ENCODE assay signal across 16 cellular contexts in the genomic region with DNA sequence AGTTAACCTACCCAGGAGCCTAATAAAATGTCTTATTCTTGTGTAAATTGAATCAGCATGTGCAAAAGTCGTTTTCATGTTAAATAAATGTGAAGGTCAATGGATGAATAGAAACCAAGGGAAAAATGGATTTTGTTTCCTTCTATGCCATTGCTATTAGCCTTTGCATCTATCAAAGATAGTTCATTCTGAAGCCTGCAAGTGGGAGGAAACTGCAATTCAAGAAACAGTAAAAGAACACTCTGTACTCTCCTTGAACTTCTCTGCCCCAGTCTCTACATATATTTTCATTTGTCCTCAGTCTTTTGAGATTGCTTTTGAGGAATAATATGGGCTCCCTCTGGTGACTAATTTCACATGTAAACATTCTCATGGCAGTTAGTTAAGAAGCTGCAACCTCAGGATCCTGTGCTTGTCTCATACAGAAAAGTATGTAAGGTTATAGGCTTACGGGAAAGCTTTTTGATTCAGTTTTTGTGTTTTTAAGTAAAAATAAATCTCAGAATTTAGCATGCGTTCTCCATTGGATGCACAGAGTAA.
DNase-seq lines count a peak whose midpoint lies in the region; ATAC-seq, FAIRE-seq and TF ChIP-seq lines count a peak whose summit lies in the region.
"Had no signal": no experiment of that assay in that cellular context is flagged by ENCODE, and none has a peak within 500 bp of the region (broad histone marks: within the 10 kb centered on the region; RNA-seq: fewer than 3 reads in every experiment).

No MANE protein-coding gene starts in this region.

- no peak overlapping the region for H2BK5ac ChIP-seq in H1 (ENCODE audit: low read depth, low read length)

- no peak overlapping the region for H4K5ac ChIP-seq in H1 (ENCODE audit: insufficient read length, low read depth, low read length)

- H3K27ac ChIP-seq in H1 (ENCODE audit: low read depth, low read length): no peak overlapping the region

- no peak overlapping the region for H3K56ac ChIP-seq in H1 (replicated peaks; ENCODE audit: insufficient read length, low read depth, low read length)

- no peak overlapping the region for H3K18ac ChIP-seq in H1 (ENCODE audit: extremely low read depth, low read length)

- TF ChIP-seq RAD21 in H1 (IDR thresholded peaks at IDR 0.05 in 1 of 2, conservative IDR thresholded peaks at IDR 0.05 in 1 of 2; ENCODE audit: low read depth in 2 of 2, low read length in 2 of 2): peak; percentile 33; a peak in 3 of 4 replicates

- no peak overlapping the region for H4K91ac ChIP-seq in H1 (replicated peaks; ENCODE audit: insufficient read length, low read length)

- WGBS in H1 (ENCODE audit: extremely low coverage in 1 of 2, insufficient coverage in 1 of 2, insufficient read length in 1 of 2, insufficient replicate concordance in 2 of 2, low coverage in 1 of 2, low lambda C conversion rate in 2 of 2, missing lambda C conversion rate in 1 of 2), 2 experiments: 62% methylated on average over 3 of the region's 3 CpGs; no CpG with 5 or more reads in 1 of the 2 experiments

- POLR2A ChIA-PET in H1 (lab: Charles Lee; ENCODE audit: partially characterized antibody): no interaction called here
- POLR2A ChIA-PET in activated CD8-positive, alpha-beta T cell treated with anti-CD3 and anti-CD28 coated beads, Interleukin-2, amount 10 ng/mL, durations not matched to agents 7 days and 5 days (lab: Charles Lee): no interaction called here

- H3K79me1 ChIP-seq in H1 (ENCODE audit: low read depth, low read length): no peaks in the 10 kb centered on the region

- H3K4me1 Mint-ChIP-seq in activated CD8-positive, alpha-beta T cell treated with anti-CD3 and anti-CD28 coated beads, Interleukin-2, amount 10 ng/mL, durations not matched to agents 7 days and 5 days (ENCODE audit: low read depth): no peaks in the 10 kb centered on the region

- H3K27me3 ChIP-seq in H1 (replicated peaks in 1 of 4; ENCODE audit: control insufficient read depth in 3 of 4, extremely low read depth in 1 of 4, insufficient read depth in 3 of 4, low read length in 3 of 4): no peaks in the 10 kb centered on the region

- H2BK15ac ChIP-seq in H1 (ENCODE audit: low read length): no peak overlapping the region

- H3K23me2 ChIP-seq in H1 (ENCODE audit: low read depth, low read length): no peaks in the 10 kb centered on the region

- H3K36me3 Mint-ChIP-seq in activated CD8-positive, alpha-beta T cell treated with anti-CD3 and anti-CD28 coated beads, Interleukin-2, amount 10 ng/mL, durations not matched to agents 7 days and 5 days (ENCODE audit: low read depth): no peaks in the 10 kb centered on the region
- H3K36me3 Mint-ChIP-seq: activated CD4-positive, alpha-beta memory T cell treated with anti-CD3 and anti-CD28 coated beads for 36 hours had no signal

- CTCF ChIA-PET in H1 (lab: Charles Lee; ENCODE audit: partially characterized antibody): interaction anchor here (1.6 kb wide), 1 partner anchor 11 kb away, joined by 4 read pairs; no protein-coding TSS in a partner anchor
- CTCF ChIA-PET in activated CD8-positive, alpha-beta T cell treated with anti-CD3 and anti-CD28 coated beads, Interleukin-2, amount 10 ng/mL, durations not matched to agents 7 days and 5 days (lab: Charles Lee): no interaction called here

- no peaks in the 10 kb centered on the region for H3K27me3 Mint-ChIP-seq in activated CD8-positive, alpha-beta T cell treated with anti-CD3 and anti-CD28 coated beads, Interleukin-2, amount 10 ng/mL, durations not matched to agents 7 days and 5 days (ENCODE audit: low read depth)
- H3K27me3 Mint-ChIP-seq: activated CD4-positive, alpha-beta memory T cell treated with anti-CD3 and anti-CD28 coated beads for 36 hours; CD4-positive, alpha-beta T cell had no signal

- no peak overlapping the region for H3K14ac ChIP-seq in H1 (ENCODE audit: insufficient read length)

- TF ChIP-seq POLR2A in H1 (IDR thresholded peaks at IDR 0.05; ENCODE audit: control extremely low read depth in 1 of 2, low read depth in 2 of 2, low read length in 2 of 2): no peak

- H3K9ac ChIP-seq in H1 (replicated peaks in 1 of 4; ENCODE audit: extremely low read depth in 1 of 4, low read depth in 3 of 4, low read length in 3 of 4): no peak overlapping the region

- no peak overlapping the region for H3K4me3 Mint-ChIP-seq in activated CD8-positive, alpha-beta T cell treated with anti-CD3 and anti-CD28 coated beads, Interleukin-2, amount 10 ng/mL, durations not matched to agents 7 days and 5 days
- H3K4me3 Mint-ChIP-seq: activated CD4-positive, alpha-beta memory T cell treated with anti-CD3 and anti-CD28 coated beads for 36 hours; CD4-positive, alpha-beta T cell had no signal

- H4K8ac ChIP-seq in H1 (ENCODE audit: extremely low read depth, insufficient read depth, low read length): no peak overlapping the region

- no peak overlapping the region for H2BK120ac ChIP-seq in H1 (replicated peaks; ENCODE audit: low read depth, low read length)

- H3K9me3 ChIP-seq in H1 (ENCODE audit: insufficient read depth in 2 of 2, low read depth in 1 of 2, low read length in 1 of 2): no peaks in the 10 kb centered on the region

- no peak overlapping the region for H3K23ac ChIP-seq in H1 (ENCODE audit: insufficient read length)

- FAIRE-seq in H1 (lab: Jason Lieb, UNC): no peak

- no peak overlapping the region for H3K4me2 ChIP-seq in H1 (ENCODE audit: insufficient read depth in 1 of 2, low read depth in 2 of 2, low read length in 2 of 2)

- no peak for TF ChIP-seq EP300 in H1 (IDR thresholded peaks at IDR 0.05; ENCODE audit: borderline replicate concordance in 1 of 2, low read depth in 2 of 2, low read length in 2 of 2)

- H2BK12ac ChIP-seq in H1 (ENCODE audit: low read depth, low read length): no peak overlapping the region

- no peak overlapping the region for H3K4ac ChIP-seq in H1 (replicated peaks; ENCODE audit: insufficient read length, low read depth, low read length)

- H2AK5ac ChIP-seq in H1 (ENCODE audit: low read depth, low read length): no peak overlapping the region

- DNase-seq in NCI-H1417 (lab: John Stamatoyannopoulos, UW): peak in 2 of 3 experiments; percentile 7 to 50
- no peak for DNase-seq in NCI-H1417 treated with DMSO at 0.1 percent for 48 hours (lab: John Stamatoyannopoulos, UW)
- peak; percentile 36 for DNase-seq in NCI-H748 (lab: John Stamatoyannopoulos, UW; ENCODE audit: unreplicated experiment)
- DNase-seq in H1 (ENCODE audit: low read depth in 1 of 2, low spot score in 2 of 2): no peak
- DNase-seq in pons (ENCODE audit: low spot score): peak; percentile 13
- no peak for DNase-seq in activated CD8-positive, alpha-beta T cell treated with anti-CD3 and anti-CD28 coated beads, Interleukin-2, amount 10 ng/mL, durations not matched to agents 7 days and 5 days
- DNase-seq in globus pallidus (ENCODE audit: low spot score): no peak
- DNase-seq: 8988T; activated CD4-positive, alpha-beta memory T cell treated with anti-CD3 and anti-CD28 coated beads for 36 hours; anterior cingulate cortex; CD4-positive, alpha-beta T cell; cortex of kidney; NCI-H1436 treated with DMSO at 0.1 percent for 48 hours; SHP77; stimulated activated naive CD8-positive, alpha-beta T cell treated with anti-CD3 and anti-CD28 coated beads, Interleukin-15, Interleukin-2, amounts not matched to agents 100 U/mL and 50 U/mL, for 24 hours had no signal

- H3K9me3 Mint-ChIP-seq in activated CD8-positive, alpha-beta T cell treated with anti-CD3 and anti-CD28 coated beads, Interleukin-2, amount 10 ng/mL, durations not matched to agents 7 days and 5 days (ENCODE audit: insufficient read depth): peaks cover 20% of the 10 kb centered on the region

- no peak overlapping the region for H2BK20ac ChIP-seq in H1 (ENCODE audit: low read length)

- no peak overlapping the region for H2AFZ ChIP-seq in H1 (ENCODE audit: low read length)

- H4K20me1 ChIP-seq in H1 (replicated peaks in 1 of 2; ENCODE audit: control insufficient read depth in 1 of 2, insufficient read depth in 2 of 2, low read length in 2 of 2): no peaks in the 10 kb centered on the region

- H3K4me3 ChIP-seq in H1 (ENCODE audit: extremely low read depth in 1 of 4, insufficient read depth in 2 of 4, low read depth in 3 of 4, low read length in 4 of 4): no peak overlapping the region

- H3K79me2 ChIP-seq in H1 (ENCODE audit: control insufficient read depth in 1 of 2, insufficient read depth in 2 of 2, low read length in 2 of 2): no peaks in the 10 kb centered on the region

- ATAC-seq in activated CD8-positive, alpha-beta T cell treated with anti-CD3 and anti-CD28 coated beads, Interleukin-2, amount 10 ng/mL, durations not matched to agents 7 days and 5 days: no peak
- ATAC-seq in HG03045 (IDR thresholded peaks at IDR 0.05; ENCODE audit: unreplicated experiment): no peak
- ATAC-seq: stimulated activated naive CD8-positive, alpha-beta T cell treated with anti-CD3 and anti-CD28 coated beads, Interleukin-15, Interleukin-2, amounts not matched to agents 100 U/mL and 50 U/mL, for 24 hours had no signal

- no peak overlapping the region for H3K27ac Mint-ChIP-seq in activated CD8-positive, alpha-beta T cell treated with anti-CD3 and anti-CD28 coated beads, Interleukin-2, amount 10 ng/mL, durations not matched to agents 7 days and 5 days
- H3K27ac Mint-ChIP-seq: activated CD4-positive, alpha-beta memory T cell treated with anti-CD3 and anti-CD28 coated beads for 36 hours; CD4-positive, alpha-beta T cell had no signal

- peak in 1 of 3 experiments; percentile 3; a peak in 1 of 4 replicates for TF ChIP-seq CTCF in H1 (IDR thresholded peaks at IDR 0.05; ENCODE audit: control extremely low read depth in 1 of 3, insufficient read depth in 1 of 3, low read depth in 1 of 3, low read length in 3 of 3)

- no peaks in the 10 kb centered on the region; a peak in 1 of 7 replicates for H3K4me1 ChIP-seq in H1 (replicated peaks in 1 of 4; ENCODE audit: control insufficient read depth in 3 of 4, insufficient read depth in 4 of 4, low read length in 3 of 4)

- no peaks in the 10 kb centered on the region for H3K36me3 ChIP-seq in H1 (ENCODE audit: control insufficient read depth in 2 of 4, insufficient read depth in 4 of 4, low read length in 3 of 4)

TF ChIP-seq in H1, 55 proteins besides CTCF, POLR2A, EP300 and RAD21 (continues in another document):
- TF ChIP-seq NANOG (IDR thresholded peaks at IDR 0.05; ENCODE audit: insufficient read depth, low read depth, low read length, poor library complexity, severe bottlenecking) (no peak), CHD1 (IDR thresholded peaks at IDR 0.05; ENCODE audit: low read depth, low read length) (no peak), HDAC2 (IDR thresholded peaks at IDR 0.05; ENCODE audit: borderline replicate concordance in 1 of 2, low read depth in 2 of 2, low read length in 2 of 2) (no peak), EZH2 (IDR thresholded peaks at IDR 0.05; ENCODE audit: low read depth, low read length, severe bottlenecking) (no peak), GABPA (IDR thresholded peaks at IDR 0.05; ENCODE audit: borderline replicate concordance, insufficient read depth, low read length) (no peak)

Comparison
In these comparisons a context has a peak if more than half of its experiments do, and no peak if none do; other contexts are left out.
1. DNase-seq: peak in NCI-H1417 (2 of 3), NCI-H748 (single experiment) and pons (single experiment); none in NCI-H1417 treated with DMSO at 0.1 percent for 48 hours (single experiment), H1 (0 of 2), activated CD8-positive, alpha-beta T cell treated with anti-CD3 and anti-CD28 coated beads, Interleukin-2, amount 10 ng/mL, durations not matched to agents 7 days and 5 days (single experiment) and globus pallidus (single experiment).